In genomic region chr22:44459041-44459440, GRCh38 we compare ENCODE assay signal across 14 cellular contexts. TPM values are rescaled to one million over a fixed set of nuclear protein-coding genes. Genes with fewer than 3 reads are reported as not detected.
DNase-seq lines count a peak whose midpoint lies in the region; ATAC-seq and TF ChIP-seq lines count a peak whose summit lies in the region.
"Had no signal": no experiment of that assay in that cellular context is flagged by ENCODE, and none has a peak within 500 bp of the region (broad histone marks: within the 10 kb centered on the region; RNA-seq: fewer than 3 reads in every experiment).

No MANE protein-coding gene starts in this region.

- no peaks in the 10 kb centered on the region for H3K9me3 ChIP-seq in osteoblast (ENCODE audit: low read depth, low read length)

- H2AFZ ChIP-seq in osteoblast (ENCODE audit: low read length), result no peak overlapping the region
- H2AFZ ChIP-seq: PC-9 had no signal

- H3K9me3 Mint-ChIP-seq in activated CD4-positive, alpha-beta T cell treated with anti-CD3 and anti-CD28 coated beads for 36 hours (ENCODE audit: low read depth), result peaks cover 11% of the 10 kb centered on the region
- no peaks in the 10 kb centered on the region for H3K9me3 Mint-ChIP-seq in chondrocyte (ENCODE audit: low read depth)
- H3K9me3 Mint-ChIP-seq: H9 had no signal

- TF ChIP-seq EP300 in Ishikawa (IDR thresholded peaks at IDR 0.05; ENCODE audit: borderline replicate concordance), result no peak

- POLR2A ChIA-PET in activated CD4-positive, alpha-beta T cell treated with anti-CD3 and anti-CD28 coated beads for 36 hours (lab: Charles Lee), result no interaction called here

- H3K36me3 Mint-ChIP-seq in activated CD4-positive, alpha-beta T cell treated with anti-CD3 and anti-CD28 coated beads for 36 hours (ENCODE audit: low read depth), result peaks cover 3% of the 10 kb centered on the region
- no peaks in the 10 kb centered on the region for H3K36me3 Mint-ChIP-seq in chondrocyte (ENCODE audit: low read depth)

- H3K4me3 Mint-ChIP-seq in activated CD4-positive, alpha-beta T cell treated with anti-CD3 and anti-CD28 coated beads for 36 hours, result no peak overlapping the region
- no peak overlapping the region for H3K4me3 Mint-ChIP-seq in chondrocyte (ENCODE audit: unreplicated experiment)
- H3K4me3 Mint-ChIP-seq: H9 had no signal

- CTCF ChIA-PET in activated CD4-positive, alpha-beta T cell treated with anti-CD3 and anti-CD28 coated beads for 36 hours (lab: Charles Lee), result no interaction called here

- H3K4me1 ChIP-seq in osteoblast (ENCODE audit: insufficient read depth, low read length), result no peaks in the 10 kb centered on the region

- H3K27ac Mint-ChIP-seq in activated CD4-positive, alpha-beta T cell treated with anti-CD3 and anti-CD28 coated beads for 36 hours, result no peak overlapping the region
- no peak overlapping the region for H3K27ac Mint-ChIP-seq in chondrocyte (ENCODE audit: unreplicated experiment)
- H3K27ac Mint-ChIP-seq: H9 had no signal

- H3K4me2 ChIP-seq in osteoblast (ENCODE audit: insufficient read depth, low read length), result no peak overlapping the region
- H3K4me2 ChIP-seq: PC-9 had no signal

- no peak for ATAC-seq in activated CD4-positive, alpha-beta T cell treated with anti-CD3 and anti-CD28 coated beads for 36 hours
- no peak for ATAC-seq in GM21367 (IDR thresholded peaks at IDR 0.05; ENCODE audit: unreplicated experiment)

- TF ChIP-seq RAD21 in Ishikawa (IDR thresholded peaks at IDR 0.05; ENCODE audit: low read depth), result no peak

- no peak overlapping the region for H3K27ac ChIP-seq in osteoblast (ENCODE audit: low read depth, low read length)
- H3K27ac ChIP-seq: 22Rv1, PC-9 had no signal

- H3K27me3 ChIP-seq in osteoblast (ENCODE audit: insufficient read depth, low read length), result peaks cover 5% of the 10 kb centered on the region

- no peaks in the 10 kb centered on the region for H4K20me1 ChIP-seq in osteoblast (ENCODE audit: insufficient read depth, low read length)

- TF ChIP-seq CTCF in osteoblast (IDR thresholded peaks at IDR 0.05; ENCODE audit: extremely low read depth, low read depth, low read length) (no peak), chondrocyte (IDR thresholded peaks at IDR 0.05) (no peak)

- no peaks in the 10 kb centered on the region for H3K79me2 ChIP-seq in osteoblast (ENCODE audit: insufficient read depth, low read length)

- H3K4me1 Mint-ChIP-seq in activated CD4-positive, alpha-beta T cell treated with anti-CD3 and anti-CD28 coated beads for 36 hours, result peaks cover 40% of the 10 kb centered on the region
- H3K4me1 Mint-ChIP-seq in chondrocyte (ENCODE audit: low read depth), result no peaks in the 10 kb centered on the region

- H3K4me3 ChIP-seq in osteoblast (ENCODE audit: insufficient read depth, low read length), result no peak overlapping the region
- H3K4me3 ChIP-seq: PC-9 had no signal

- intact Hi-C loops in activated CD4-positive, alpha-beta T cell treated with anti-CD3 and anti-CD28 coated beads for 36 hours (cut with DNase I, micrococcal nuclease), result loop anchor here (5.0 kb wide), 3 partner anchors 38 to 267 kb away; partner anchors contain the start of gene RTL6 (in 1 of the 2)

- no peaks in the 10 kb centered on the region for H3K27me3 Mint-ChIP-seq in activated CD4-positive, alpha-beta T cell treated with anti-CD3 and anti-CD28 coated beads for 36 hours
- peaks cover 19% of the 10 kb centered on the region for H3K27me3 Mint-ChIP-seq in chondrocyte (ENCODE audit: low read depth)

- no peaks in the 10 kb centered on the region for H3K36me3 ChIP-seq in osteoblast (ENCODE audit: insufficient read depth, low read length)

- DNase-seq in activated CD4-positive, alpha-beta T cell treated with anti-CD3 and anti-CD28 coated beads for 36 hours, result peak; percentile 21
- DNase-seq in activated CD4-positive, alpha-beta T cell treated with anti-CD3 and anti-CD28 coated beads, Interleukin-2, amount 50 U/mL, for 4 hours, result no peak
- peak; percentile 46 for DNase-seq in activated CD8-positive, alpha-beta memory T cell treated with anti-CD3 and anti-CD28 coated beads, Interleukin-2, amount 50 U/mL, for 48 hours
- peak; percentile 14 for DNase-seq in osteoblast (ENCODE audit: insufficient read length, low spot score, missing footprints)
- no peak for DNase-seq in cerebellum (ENCODE audit: low spot score)
- DNase-seq in chondrocyte (ENCODE audit: low spot score), result no peak
- DNase-seq: H9, NCI-H146, NCI-H226, NCI-H526 treated with DMSO at 0.1 percent for 48 hours had no signal

TF ChIP-seq in Ishikawa, 13 proteins besides CTCF, POLR2A, EP300 and RAD21:
- no peak for TF ChIP-seq MAX (IDR thresholded peaks at IDR 0.05)
- no peak for TF ChIP-seq CREB1 (IDR thresholded peaks at IDR 0.05; ENCODE audit: low read depth)
- no peak for TF ChIP-seq TEAD4 (IDR thresholded peaks at IDR 0.05)
- no peak for TF ChIP-seq TCF12 (IDR thresholded peaks at IDR 0.05; ENCODE audit: low read depth)
- TF ChIP-seq USF1 (IDR thresholded peaks at IDR 0.05), result peak; percentile 61
- no peak for TF ChIP-seq FOXM1 (IDR thresholded peaks at IDR 0.05; ENCODE audit: borderline replicate concordance, low read depth)

RNA-seq across cellular contexts. Expression of gene RTL6, which starts 39.0 kb away (rescaled TPM):
- 1 to 10 TPM; 7.4 to 8.0 TPM for total RNA-seq in activated CD4-positive, alpha-beta T cell treated with anti-CD3 and anti-CD28 coated beads for 36 hours
- 26.5 and 30.4 TPM in 2 replicates for total RNA-seq in osteoblast
- total RNA-seq in cerebellum, result 40.8 TPM
- 31.1 to 37.3 TPM (median 32.0 TPM) in 3 replicates for total RNA-seq in chondrocyte

Comparison
In these comparisons a context has a peak if more than half of its experiments do, and no peak if none do; other contexts are left out.
1. DNase-seq: peak in activated CD4-positive, alpha-beta T cell treated with anti-CD3 and anti-CD28 coated beads for 36 hours (single experiment), activated CD8-positive, alpha-beta memory T cell treated with anti-CD3 and anti-CD28 coated beads, Interleukin-2, amount 50 U/mL, for 48 hours (single experiment) and osteoblast (single experiment); none in activated CD4-positive, alpha-beta T cell treated with anti-CD3 and anti-CD28 coated beads, Interleukin-2, amount 50 U/mL, for 4 hours (0 of 2), cerebellum (single experiment) and chondrocyte (single experiment).